Comparison of ENCODE assay signal across 15 cellular contexts in the genomic region with DNA sequence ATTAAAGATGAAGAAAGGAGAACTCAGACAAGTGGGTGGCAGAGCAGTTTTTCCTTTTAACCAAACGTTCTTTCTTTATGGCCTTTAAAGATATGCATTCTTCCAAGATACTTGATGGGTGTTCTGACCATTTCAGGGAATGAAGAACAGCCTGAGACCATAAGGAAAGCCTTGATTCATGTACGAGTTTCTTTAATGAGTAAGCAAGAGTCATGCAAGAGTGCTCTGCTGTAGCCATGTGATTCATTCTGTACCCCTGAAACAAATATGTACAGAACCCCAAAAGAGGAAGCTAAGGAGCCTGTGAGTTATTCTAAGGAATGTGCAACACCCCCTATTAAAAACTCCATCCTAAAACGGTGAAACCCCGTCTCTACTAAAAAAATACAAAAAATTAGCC.
DNase-seq lines count a peak whose midpoint lies in the region; ATAC-seq and TF ChIP-seq lines count a peak whose summit lies in the region.
"Had no signal": no experiment of that assay in that cellular context is flagged by ENCODE, and none has a peak within 500 bp of the region (broad histone marks: within the 10 kb centered on the region; RNA-seq: fewer than 3 reads in every experiment).

No MANE protein-coding gene starts in this region.

- H3K9me3 Mint-ChIP-seq in stimulated activated memory B cell treated with anti-CD40 and anti-IgM and Interleukin-4, amounts not matched to agents 10 μg/mL and 1 μg/mL and 100 μg/mL, for 72 hours: no peaks in the 10 kb centered on the region
- H3K9me3 Mint-ChIP-seq: natural killer cell; stimulated activated effector memory CD8-positive, alpha-beta T cell treated with anti-CD3 and anti-CD28 coated beads, Interleukin-12 subunit alpha, Interleukin-12 subunit beta, amount 100 ng/mL, for 72 hours had no signal

- peaks cover 8% of the 10 kb centered on the region for H3K4me1 Mint-ChIP-seq in stimulated activated memory B cell treated with anti-CD40 and anti-IgM and Interleukin-4, amounts not matched to agents 10 μg/mL and 1 μg/mL and 100 μg/mL, for 72 hours
- H3K4me1 Mint-ChIP-seq: stimulated activated effector memory CD8-positive, alpha-beta T cell treated with anti-CD3 and anti-CD28 coated beads, Interleukin-12 subunit alpha, Interleukin-12 subunit beta, amount 100 ng/mL, for 72 hours had no signal

- no peak overlapping the region for H3K4me3 Mint-ChIP-seq in stimulated activated memory B cell treated with anti-CD40 and anti-IgM and Interleukin-4, amounts not matched to agents 10 μg/mL and 1 μg/mL and 100 μg/mL, for 72 hours
- H3K4me3 Mint-ChIP-seq: natural killer cell; stimulated activated effector memory CD8-positive, alpha-beta T cell treated with anti-CD3 and anti-CD28 coated beads, Interleukin-12 subunit alpha, Interleukin-12 subunit beta, amount 100 ng/mL, for 72 hours had no signal

- in situ Hi-C loops in astrocyte of the spinal cord (cut with HindIII; ENCODE audit: low sequenced_read_pairs): no loop called here

- intact Hi-C loops in Right ventricle myocardium inferior (cut with DNase I): no loop called here

- no peaks in the 10 kb centered on the region for H3K36me3 Mint-ChIP-seq in stimulated activated memory B cell treated with anti-CD40 and anti-IgM and Interleukin-4, amounts not matched to agents 10 μg/mL and 1 μg/mL and 100 μg/mL, for 72 hours
- H3K36me3 Mint-ChIP-seq: natural killer cell; stimulated activated effector memory CD8-positive, alpha-beta T cell treated with anti-CD3 and anti-CD28 coated beads, Interleukin-12 subunit alpha, Interleukin-12 subunit beta, amount 100 ng/mL, for 72 hours had no signal

- no peak overlapping the region for H3K4me3 ChIP-seq in astrocyte of the spinal cord (ENCODE audit: low read depth, low read length)
- H3K4me3 ChIP-seq: adrenal gland had no signal

- no peak overlapping the region for H3K27ac Mint-ChIP-seq in stimulated activated memory B cell treated with anti-CD40 and anti-IgM and Interleukin-4, amounts not matched to agents 10 μg/mL and 1 μg/mL and 100 μg/mL, for 72 hours
- H3K27ac Mint-ChIP-seq: natural killer cell; stimulated activated effector memory CD8-positive, alpha-beta T cell treated with anti-CD3 and anti-CD28 coated beads, Interleukin-12 subunit alpha, Interleukin-12 subunit beta, amount 100 ng/mL, for 72 hours had no signal

- peak; percentile 57 for ATAC-seq in HG03175 (IDR thresholded peaks at IDR 0.05; ENCODE audit: unreplicated experiment)
- peak; percentile 61 for ATAC-seq in stimulated activated memory B cell treated with anti-CD40 and anti-IgM and Interleukin-4, amounts not matched to agents 10 μg/mL and 1 μg/mL and 100 μg/mL, for 72 hours
- no peak for ATAC-seq in Right ventricle myocardium inferior
- ATAC-seq: natural killer cell; stimulated activated effector memory CD8-positive, alpha-beta T cell treated with anti-CD3 and anti-CD28 coated beads, Interleukin-12 subunit alpha, Interleukin-12 subunit beta, amount 100 ng/mL, for 72 hours had no signal

- no peak for TF ChIP-seq CTCF in astrocyte of the spinal cord (IDR thresholded peaks at IDR 0.05; ENCODE audit: low read depth, low read length)

- H3K27me3 Mint-ChIP-seq in stimulated activated memory B cell treated with anti-CD40 and anti-IgM and Interleukin-4, amounts not matched to agents 10 μg/mL and 1 μg/mL and 100 μg/mL, for 72 hours: peaks cover 62% of the 10 kb centered on the region

- peak; percentile 3 for DNase-seq in SKM-1 treated with dmso at 0.1 percent for 144 hours (lab: John Stamatoyannopoulos, UW; ENCODE audit: unreplicated experiment)
- DNase-seq in SKM-1 (lab: John Stamatoyannopoulos, UW; ENCODE audit: unreplicated experiment): no peak
- peak; percentile 69 for DNase-seq in astrocyte of the spinal cord (ENCODE audit: low read depth, low spot score)
- DNase-seq in activated T-cell treated with anti-CD3 and anti-CD28 coated beads, Interleukin-2, amount 50 U/mL, for 48 hours: no peak
- DNase-seq in KG1 (lab: John Stamatoyannopoulos, UW): no peak
- no peak for DNase-seq in Right ventricle myocardium inferior (ENCODE audit: missing footprints)
- DNase-seq: 8988T; activated CD8-positive, alpha-beta memory T cell treated with anti-CD3 and anti-CD28 coated beads, Interleukin-2, amount 50 U/mL, for 48 hours; adrenal gland; DMS79 treated with DMSO at 0.1 percent for 48 hours; natural killer cell; NCI-H187 treated with DMSO at 0.1 percent for 48 hours had no signal

Comparison
In these comparisons a context has a peak if more than half of its experiments do, and no peak if none do; other contexts are left out.
1. DNase-seq: peak in SKM-1 treated with dmso at 0.1 percent for 144 hours (single experiment) and astrocyte of the spinal cord (single experiment); none in SKM-1 (single experiment), activated T-cell treated with anti-CD3 and anti-CD28 coated beads, Interleukin-2, amount 50 U/mL, for 48 hours (0 of 2), KG1 (single experiment) and Right ventricle myocardium inferior (single experiment).